Comparison of ENCODE assay signal across 1 cellular context in genomic region chr1:75503221-75503974, GRCh38.
TF ChIP-seq lines count a peak whose summit lies in the region.

No MANE protein-coding gene starts in this region.

TF ChIP-seq in K562, 482 proteins besides CTCF, POLR2A, EP300 and RAD21 (continued from another document):
- TF ChIP-seq PBX2 (CRISPR knock-in tag; IDR thresholded peaks at IDR 0.05; ENCODE audit: low read depth): no peak
- TF ChIP-seq PBX2 (tag; conservative IDR thresholded peaks at IDR 0.05; ENCODE audit: low read depth): peak; percentile 48; the same call in 1 of the 2 replicates
- peak; percentile 81 for TF ChIP-seq CHD2 (IDR thresholded peaks at IDR 0.05; ENCODE audit: low read depth, low read length)
- TF ChIP-seq HNRNPL (IDR thresholded peaks at IDR 0.05; ENCODE audit: low read depth, low read length): no peak
- TF ChIP-seq ZNF277 (CRISPR knock-in tag; IDR thresholded peaks at IDR 0.05; ENCODE audit: borderline replicate concordance): no peak
- TF ChIP-seq OTX1 (CRISPR knock-in tag; IDR thresholded peaks at IDR 0.05): no peak
- TF ChIP-seq FOXP1 (CRISPR knock-in tag; IDR thresholded peaks at IDR 0.05): no peak
- TF ChIP-seq CEBPG (CRISPR knock-in tag; IDR thresholded peaks at IDR 0.05): no peak
- no peak for TF ChIP-seq CEBPG (tag; conservative IDR thresholded peaks at IDR 0.05 in 1 of 2, IDR thresholded peaks at IDR 0.05 in 1 of 2)
- TF ChIP-seq CCNT2 (IDR thresholded peaks at IDR 0.05; ENCODE audit: borderline replicate concordance, extremely low read depth, insufficient read length, low read depth, low read length): no peak
- TF ChIP-seq ZNF766 (CRISPR knock-in tag; conservative IDR thresholded peaks at IDR 0.05): peak; percentile 80
- peak; percentile 72 for TF ChIP-seq MEIS2 (IDR thresholded peaks at IDR 0.05; ENCODE audit: partially characterized antibody)
- TF ChIP-seq L3MBTL2 (IDR thresholded peaks at IDR 0.05): peak; percentile 22; the same call in 1 of the 2 replicates
- TF ChIP-seq TCF7L2 (IDR thresholded peaks at IDR 0.05; ENCODE audit: low read depth, low read length): no peak
- no peak for TF ChIP-seq RUNX1 (IDR thresholded peaks at IDR 0.05; ENCODE audit: low read depth)
- TF ChIP-seq SPI1 (IDR thresholded peaks at IDR 0.05; ENCODE audit: borderline replicate concordance, low read depth, low read length): peak; percentile 41; the same call in 1 of the 2 replicates
- TF ChIP-seq CBFA2T3 (IDR thresholded peaks at IDR 0.05): 0 out of 2 replicates have a peak, but pooled peaks have one; percentile 6
- TF ChIP-seq JUND (IDR thresholded peaks at IDR 0.05; ENCODE audit: borderline replicate concordance, low read depth, low read length): 0 out of 2 replicates have a peak, but pooled peaks have one; percentile 7
- no peak for TF ChIP-seq JUND (tag; IDR thresholded peaks at IDR 0.05; ENCODE audit: borderline replicate concordance, low read depth, low read length)
TF ChIP-seq in K562: peak in this region for 10.
